In genomic region chr4:89009653-89010369, GRCh38 we compare ENCODE assay signal across 20 cellular contexts. TPM values are rescaled to one million over a fixed set of nuclear protein-coding genes. Genes with fewer than 3 reads are reported as not detected.
DNase-seq lines count a peak whose midpoint lies in the region; ATAC-seq and TF ChIP-seq lines count a peak whose summit lies in the region.
"Had no signal": no experiment of that assay in that cellular context is flagged by ENCODE, and none has a peak within 500 bp of the region (broad histone marks: within the 10 kb centered on the region; RNA-seq: fewer than 3 reads in every experiment).

No MANE protein-coding gene starts in this region.

- no peak for TF ChIP-seq RAD21 in liver (IDR thresholded peaks at IDR 0.05)

- DNase-seq in endothelial cell (ENCODE audit: low spot score) = no peak
- DNase-seq in NCI-H69 (lab: John Stamatoyannopoulos, UW) = no peak
- DNase-seq in activated CD8-positive, alpha-beta memory T cell treated with anti-CD3 and anti-CD28 coated beads, Interleukin-2, amount 10 ng/mL, durations not matched to agents 7 days and 5 days = no peak
- no peak for DNase-seq in stimulated activated naive CD4-positive, alpha-beta T cell (lab: John Stamatoyannopoulos, UW)
- DNase-seq: CD4-positive, CD25-positive, alpha-beta regulatory T cell; COR-L47; DMS79; MM.1S; NCI-H1092; NCI-H1436 treated with DMSO at 0.1 percent for 48 hours; NCI-H1930; NCI-H2227 treated with DMSO at 0.1 percent for 48 hours; NCI-H510A; NCI-H748 treated with DMSO at 0.1 percent for 48 hours had no signal

- H3K36me3 ChIP-seq in OCI-LY3 (replicated peaks; ENCODE audit: low read depth, low read length) (peaks cover 44% of the 10 kb centered on the region), liver (ENCODE audit: control insufficient read depth in 4 of 4, insufficient read depth in 3 of 4, low read depth in 1 of 4, low read length in 3 of 4) (no peaks in the 10 kb centered on the region)
- H3K36me3 ChIP-seq: SJSA1 had no signal

- 61% methylated on average over 6 of the region's 6 CpGs for WGBS in liver

- CTCF ChIA-PET in activated CD8-positive, alpha-beta memory T cell treated with anti-CD3 and anti-CD28 coated beads, Interleukin-2, amount 10 ng/mL, durations not matched to agents 7 days and 5 days (lab: Charles Lee) = no interaction called here

- no peaks in the 10 kb centered on the region for H3K27me3 ChIP-seq in OCI-LY3 (ENCODE audit: low read depth, low read length)
- H3K27me3 ChIP-seq in liver (ENCODE audit: control insufficient read depth in 4 of 4, insufficient read depth in 4 of 4, low read length in 3 of 4) = no peaks in the 10 kb centered on the region
- H3K27me3 ChIP-seq: SJSA1 had no signal

- H3K4me1 ChIP-seq in OCI-LY3 (ENCODE audit: low read length) = peaks cover 33% of the 10 kb centered on the region
- H3K4me1 ChIP-seq in liver (ENCODE audit: control insufficient read depth in 4 of 4, insufficient read depth in 4 of 4, low read length in 3 of 4) = peaks cover 0 to 4% (median 3%) of the 10 kb centered on the region in 4 donors
- H3K4me1 ChIP-seq: SJSA1 had no signal

- H2AFZ ChIP-seq in OCI-LY3 (ENCODE audit: low read depth, low read length) = 0 out of 2 replicates have a peak overlapping the region, but pooled peaks have one; percentile 51

- 0 out of 2 replicates have a peak, but pooled peaks cover 4% of the 10 kb centered on the region for H3K79me2 ChIP-seq in OCI-LY3 (ENCODE audit: low read length)

- H4K20me1 ChIP-seq in OCI-LY3 (ENCODE audit: insufficient read depth, low read length) = no peaks in the 10 kb centered on the region

- H3K9me3 Mint-ChIP-seq in endothelial cell (ENCODE audit: unreplicated experiment) = no peaks in the 10 kb centered on the region
- peaks cover 2% of the 10 kb centered on the region for H3K9me3 Mint-ChIP-seq in activated CD8-positive, alpha-beta memory T cell treated with anti-CD3 and anti-CD28 coated beads, Interleukin-2, amount 10 ng/mL, durations not matched to agents 7 days and 5 days (ENCODE audit: low read depth)

- H3K27ac ChIP-seq in OCI-LY3 (ENCODE audit: low read length) (peak overlapping the region; percentile 88), liver (ENCODE audit: low read depth in 1 of 2, low read length in 2 of 2) (no peak overlapping the region)
- H3K27ac ChIP-seq: SJSA1 had no signal

- H3K4me3 ChIP-seq in OCI-LY3 (ENCODE audit: low read length) (peak overlapping the region; percentile 50), liver (ENCODE audit: low read depth in 1 of 3, low read length in 3 of 3) (no peak overlapping the region)
- H3K4me3 ChIP-seq: SJSA1 had no signal

- peak overlapping the region; percentile 75 for H3K4me2 ChIP-seq in OCI-LY3 (ENCODE audit: low read length)

- H3K9ac ChIP-seq in OCI-LY3 (ENCODE audit: low read length) = peak overlapping the region; percentile 31; the same call in 1 of the 2 replicates
- H3K9ac ChIP-seq in liver (ENCODE audit: low read depth in 1 of 2, low read length in 2 of 2) = no peak overlapping the region

- H3K27me3 Mint-ChIP-seq in endothelial cell (ENCODE audit: unreplicated experiment) = peaks cover 3% of the 10 kb centered on the region
- H3K27me3 Mint-ChIP-seq in activated CD8-positive, alpha-beta memory T cell treated with anti-CD3 and anti-CD28 coated beads, Interleukin-2, amount 10 ng/mL, durations not matched to agents 7 days and 5 days = peaks cover 2% of the 10 kb centered on the region
- H3K27me3 Mint-ChIP-seq: CD4-positive, CD25-positive, alpha-beta regulatory T cell had no signal

- no peaks in the 10 kb centered on the region for H3K4me1 Mint-ChIP-seq in endothelial cell (ENCODE audit: unreplicated experiment)
- no peaks in the 10 kb centered on the region for H3K4me1 Mint-ChIP-seq in activated CD8-positive, alpha-beta memory T cell treated with anti-CD3 and anti-CD28 coated beads, Interleukin-2, amount 10 ng/mL, durations not matched to agents 7 days and 5 days

- H3K27ac Mint-ChIP-seq in endothelial cell (ENCODE audit: unreplicated experiment) = no peak overlapping the region
- H3K27ac Mint-ChIP-seq in activated CD8-positive, alpha-beta memory T cell treated with anti-CD3 and anti-CD28 coated beads, Interleukin-2, amount 10 ng/mL, durations not matched to agents 7 days and 5 days = no peak overlapping the region
- H3K27ac Mint-ChIP-seq: CD4-positive, CD25-positive, alpha-beta regulatory T cell had no signal

- TF ChIP-seq CTCF in OCI-LY3 (IDR thresholded peaks at IDR 0.05; ENCODE audit: low read depth, low read length) (no peak), endothelial cell (IDR thresholded peaks at IDR 0.05; ENCODE audit: unreplicated experiment) (no peak), liver (IDR thresholded peaks at IDR 0.05; ENCODE audit: low read depth, low read length, missing input control) (no peak)

- H3K36me3 Mint-ChIP-seq in endothelial cell (ENCODE audit: low read depth, unreplicated experiment) = peaks cover 51% of the 10 kb centered on the region
- no peaks in the 10 kb centered on the region for H3K36me3 Mint-ChIP-seq in activated CD8-positive, alpha-beta memory T cell treated with anti-CD3 and anti-CD28 coated beads, Interleukin-2, amount 10 ng/mL, durations not matched to agents 7 days and 5 days
- H3K36me3 Mint-ChIP-seq: CD4-positive, CD25-positive, alpha-beta regulatory T cell had no signal

- no peak for ATAC-seq in activated CD8-positive, alpha-beta memory T cell treated with anti-CD3 and anti-CD28 coated beads, Interleukin-2, amount 10 ng/mL, durations not matched to agents 7 days and 5 days
- ATAC-seq in GM18517 (IDR thresholded peaks at IDR 0.05; ENCODE audit: unreplicated experiment) = no peak
- ATAC-seq: Right ventricle myocardium inferior had no signal

- H3K4me3 Mint-ChIP-seq in endothelial cell (ENCODE audit: unreplicated experiment) = peak overlapping the region; percentile 18
- no peak overlapping the region for H3K4me3 Mint-ChIP-seq in activated CD8-positive, alpha-beta memory T cell treated with anti-CD3 and anti-CD28 coated beads, Interleukin-2, amount 10 ng/mL, durations not matched to agents 7 days and 5 days
- H3K4me3 Mint-ChIP-seq: CD4-positive, CD25-positive, alpha-beta regulatory T cell had no signal

- H3K9me3 ChIP-seq in OCI-LY3 (ENCODE audit: insufficient read depth, low read length) = no peaks in the 10 kb centered on the region
- H3K9me3 ChIP-seq in liver (ENCODE audit: control insufficient read depth in 4 of 4, low read length in 3 of 4) = no peaks in the 10 kb centered on the region
- H3K9me3 ChIP-seq: SJSA1 had no signal

TF ChIP-seq in liver, 16 proteins besides CTCF, POLR2A, EP300 and RAD21:
- TF ChIP-seq ZBTB33 (IDR thresholded peaks at IDR 0.05) (no peak), HNF4G (IDR thresholded peaks at IDR 0.05) (no peak), MAX (IDR thresholded peaks at IDR 0.05) (no peak), TAF1 (conservative IDR thresholded peaks at IDR 0.05) (no peak), HNF4A (conservative IDR thresholded peaks at IDR 0.05) (peak; percentile 32), GABPA (IDR thresholded peaks at IDR 0.05 in 1 of 2, conservative IDR thresholded peaks at IDR 0.05 in 1 of 2) (no peak), REST (IDR thresholded peaks at IDR 0.05) (no peak), JUND (IDR thresholded peaks at IDR 0.05) (no peak)

RNA-seq across cellular contexts. Expression of gene FAM13A, which starts 47.2 kb away (rescaled TPM):
- total RNA-seq in endothelial cell (ENCODE audit: unreplicated experiment) (16.7 TPM), liver (10 to 100 TPM; 14.9 to 39.8 TPM)
- polyA plus RNA-seq in liver = 10 to 100 TPM; 15.5 to 52.9 TPM
- 1 to 10 TPM; 1.8 to 7.2 TPM for total RNA-seq in activated CD8-positive, alpha-beta memory T cell treated with anti-CD3 and anti-CD28 coated beads, Interleukin-2, amount 10 ng/mL, durations not matched to agents 7 days and 5 days
- total RNA-seq: OCI-LY7 had no signal
